8 cellular contexts compared by ENCODE assay signal in genomic region chr1:199463521-199464127, GRCh38.
A peak's percentile ranks its signal among the peaks of the same experiment; 100 is the strongest.
DNase-seq lines count a peak whose midpoint lies in the region; ATAC-seq and TF ChIP-seq lines count a peak whose summit lies in the region.

No MANE protein-coding gene starts in this region.

- peak; percentile 68 for TF ChIP-seq CTCF in neural crest cell (conservative IDR thresholded peaks at IDR 0.05)

- POLR2A ChIA-PET in activated CD4-positive, alpha-beta memory T cell treated with anti-CD3 and anti-CD28 coated beads, Interleukin-2, amount 10 ng/mL, durations not matched to agents 7 days and 5 days (lab: Charles Lee) = no interaction called here

- CTCF ChIA-PET in activated CD4-positive, alpha-beta memory T cell treated with anti-CD3 and anti-CD28 coated beads, Interleukin-2, amount 10 ng/mL, durations not matched to agents 7 days and 5 days (lab: Charles Lee) = interaction anchor here (0.5 to 1.5 kb wide), 3 partner anchors 9 to 680 kb away, joined by 3 to 5 read pairs (median 3); no protein-coding TSS in a partner anchor

- DNase-seq in activated naive CD8-positive, alpha-beta T cell treated with anti-CD3 and anti-CD28 coated beads for 36 hours = peak; percentile 7
- no peak for DNase-seq in activated naive CD8-positive, alpha-beta T cell treated with anti-CD3 and anti-CD28 coated beads, Interleukin-2, amount 50 U/mL, for 24 hours
- peak; percentile 18 for DNase-seq in NCI-H524 treated with DMSO at 0.1 percent for 48 hours (lab: John Stamatoyannopoulos, UW)
- DNase-seq in cerebellar cortex (ENCODE audit: low spot score) = peak; percentile 26
- DNase-seq in neural crest cell (ENCODE audit: low read depth, low spot score) = no peak
- DNase-seq in activated CD4-positive, alpha-beta memory T cell treated with anti-CD3 and anti-CD28 coated beads, Interleukin-2, amount 10 ng/mL, durations not matched to agents 7 days and 5 days = no peak
- DNase-seq in activated CD4-positive, CD25-positive, alpha-beta regulatory T cell treated with anti-CD3 and anti-CD28 coated beads, Interleukin-2, amount 50 U/mL, for 72 hours = no peak

- H3K27me3 Mint-ChIP-seq in activated naive CD8-positive, alpha-beta T cell treated with anti-CD3 and anti-CD28 coated beads for 36 hours = no peaks in the 10 kb centered on the region
- H3K27me3 Mint-ChIP-seq in activated naive CD8-positive, alpha-beta T cell treated with anti-CD3 and anti-CD28 coated beads, Interleukin-2, amount 50 U/mL, for 24 hours = no peaks in the 10 kb centered on the region
- H3K27me3 Mint-ChIP-seq in neural crest cell (ENCODE audit: low read depth) = no peaks in the 10 kb centered on the region
- peaks cover 5% of the 10 kb centered on the region for H3K27me3 Mint-ChIP-seq in activated CD4-positive, alpha-beta memory T cell treated with anti-CD3 and anti-CD28 coated beads, Interleukin-2, amount 10 ng/mL, durations not matched to agents 7 days and 5 days

- no peaks in the 10 kb centered on the region for H3K4me1 Mint-ChIP-seq in activated naive CD8-positive, alpha-beta T cell treated with anti-CD3 and anti-CD28 coated beads for 36 hours
- no peaks in the 10 kb centered on the region for H3K4me1 Mint-ChIP-seq in activated naive CD8-positive, alpha-beta T cell treated with anti-CD3 and anti-CD28 coated beads, Interleukin-2, amount 50 U/mL, for 24 hours
- no peaks in the 10 kb centered on the region for H3K4me1 Mint-ChIP-seq in neural crest cell
- no peaks in the 10 kb centered on the region for H3K4me1 Mint-ChIP-seq in activated CD4-positive, alpha-beta memory T cell treated with anti-CD3 and anti-CD28 coated beads, Interleukin-2, amount 10 ng/mL, durations not matched to agents 7 days and 5 days

- H3K4me3 Mint-ChIP-seq in activated naive CD8-positive, alpha-beta T cell treated with anti-CD3 and anti-CD28 coated beads for 36 hours = no peak overlapping the region
- no peak overlapping the region for H3K4me3 Mint-ChIP-seq in activated naive CD8-positive, alpha-beta T cell treated with anti-CD3 and anti-CD28 coated beads, Interleukin-2, amount 50 U/mL, for 24 hours
- no peak overlapping the region for H3K4me3 Mint-ChIP-seq in neural crest cell
- H3K4me3 Mint-ChIP-seq in activated CD4-positive, alpha-beta memory T cell treated with anti-CD3 and anti-CD28 coated beads, Interleukin-2, amount 10 ng/mL, durations not matched to agents 7 days and 5 days = no peak overlapping the region

- no peak overlapping the region for H3K27ac Mint-ChIP-seq in activated naive CD8-positive, alpha-beta T cell treated with anti-CD3 and anti-CD28 coated beads for 36 hours
- H3K27ac Mint-ChIP-seq in activated naive CD8-positive, alpha-beta T cell treated with anti-CD3 and anti-CD28 coated beads, Interleukin-2, amount 50 U/mL, for 24 hours = no peak overlapping the region
- H3K27ac Mint-ChIP-seq in neural crest cell (ENCODE audit: unreplicated experiment) = no peak overlapping the region
- no peak overlapping the region for H3K27ac Mint-ChIP-seq in activated CD4-positive, alpha-beta memory T cell treated with anti-CD3 and anti-CD28 coated beads, Interleukin-2, amount 10 ng/mL, durations not matched to agents 7 days and 5 days

- H3K36me3 Mint-ChIP-seq in activated naive CD8-positive, alpha-beta T cell treated with anti-CD3 and anti-CD28 coated beads for 36 hours = peaks cover 2% of the 10 kb centered on the region
- H3K36me3 Mint-ChIP-seq in activated naive CD8-positive, alpha-beta T cell treated with anti-CD3 and anti-CD28 coated beads, Interleukin-2, amount 50 U/mL, for 24 hours (ENCODE audit: low read depth) = no peaks in the 10 kb centered on the region
- H3K36me3 Mint-ChIP-seq in neural crest cell (ENCODE audit: low read depth) = no peaks in the 10 kb centered on the region
- H3K36me3 Mint-ChIP-seq in activated CD4-positive, alpha-beta memory T cell treated with anti-CD3 and anti-CD28 coated beads, Interleukin-2, amount 10 ng/mL, durations not matched to agents 7 days and 5 days (ENCODE audit: low read depth) = no peaks in the 10 kb centered on the region

- no peak for ATAC-seq in activated naive CD8-positive, alpha-beta T cell treated with anti-CD3 and anti-CD28 coated beads, Interleukin-2, amount 50 U/mL, for 24 hours
- ATAC-seq in HG02678 (IDR thresholded peaks at IDR 0.05; ENCODE audit: unreplicated experiment) = peak; percentile 60

- H3K9me3 Mint-ChIP-seq in activated naive CD8-positive, alpha-beta T cell treated with anti-CD3 and anti-CD28 coated beads for 36 hours = peaks cover 9% of the 10 kb centered on the region
- no peaks in the 10 kb centered on the region for H3K9me3 Mint-ChIP-seq in activated naive CD8-positive, alpha-beta T cell treated with anti-CD3 and anti-CD28 coated beads, Interleukin-2, amount 50 U/mL, for 24 hours
- H3K9me3 Mint-ChIP-seq in neural crest cell = peaks cover 4% of the 10 kb centered on the region
- H3K9me3 Mint-ChIP-seq in activated CD4-positive, alpha-beta memory T cell treated with anti-CD3 and anti-CD28 coated beads, Interleukin-2, amount 10 ng/mL, durations not matched to agents 7 days and 5 days = no peaks in the 10 kb centered on the region

Comparison
In these comparisons a context has a peak if more than half of its experiments do, and no peak if none do; other contexts are left out.
1. DNase-seq: peak in activated naive CD8-positive, alpha-beta T cell treated with anti-CD3 and anti-CD28 coated beads for 36 hours (single experiment), NCI-H524 treated with DMSO at 0.1 percent for 48 hours (single experiment) and cerebellar cortex (single experiment); none in activated naive CD8-positive, alpha-beta T cell treated with anti-CD3 and anti-CD28 coated beads, Interleukin-2, amount 50 U/mL, for 24 hours (single experiment), neural crest cell (single experiment), activated CD4-positive, alpha-beta memory T cell treated with anti-CD3 and anti-CD28 coated beads, Interleukin-2, amount 10 ng/mL, durations not matched to agents 7 days and 5 days (single experiment) and activated CD4-positive, CD25-positive, alpha-beta regulatory T cell treated with anti-CD3 and anti-CD28 coated beads, Interleukin-2, amount 50 U/mL, for 72 hours (single experiment).